1 cellular context compared by ENCODE assay signal in the genomic region with DNA sequence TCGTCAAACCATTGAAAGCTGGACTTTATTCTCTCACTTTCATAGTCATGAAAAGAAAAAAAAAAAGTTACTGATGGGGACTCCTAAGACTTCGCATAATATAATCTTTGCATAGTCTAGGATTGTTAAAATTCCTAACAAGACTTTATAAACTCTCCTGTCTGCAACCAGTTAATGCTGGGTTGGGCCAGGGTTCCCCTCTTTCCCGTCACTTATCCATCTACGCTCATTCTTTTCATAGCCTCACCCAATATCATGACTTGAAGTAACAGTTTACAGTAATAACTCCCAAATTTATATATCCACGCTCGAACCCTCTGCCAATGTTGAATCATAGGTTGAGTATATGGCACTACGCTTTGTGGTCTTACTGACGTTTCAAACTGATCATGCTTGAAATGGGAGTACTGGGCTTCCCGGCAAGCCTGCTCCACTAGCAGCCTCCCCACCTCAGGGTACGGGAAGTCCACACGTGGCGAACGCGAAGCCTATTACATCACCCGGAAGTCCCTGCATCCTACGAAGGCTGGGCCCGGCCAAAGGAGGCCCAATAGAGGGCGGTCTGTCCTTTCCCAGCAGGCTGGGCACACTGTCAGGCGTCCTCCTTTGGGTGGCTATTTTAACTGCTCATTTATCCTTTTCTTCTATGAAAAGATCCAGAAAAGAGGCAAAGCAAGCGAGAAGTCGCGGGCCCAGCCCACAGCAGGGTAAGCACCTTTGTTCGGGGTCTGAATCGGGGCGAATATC.
TF ChIP-seq lines count a peak whose summit lies in the region.

No MANE protein-coding gene starts in this region.

TF ChIP-seq in HepG2, 621 proteins besides CTCF, POLR2A, EP300 and RAD21 (continued from another document and continues in another):
- TF ChIP-seq KDM4B (CRISPR knock-in tag; IDR thresholded peaks at IDR 0.05) (no peak), MATR3 (CRISPR knock-in tag; IDR thresholded peaks at IDR 0.05) (no peak), ZNF18 (CRISPR knock-in tag; IDR thresholded peaks at IDR 0.05; ENCODE audit: insufficient replicate concordance) (peak; percentile 79), GATAD2A (CRISPR knock-in tag; IDR thresholded peaks at IDR 0.05) (peak; percentile 82; the same call in 1 of the 2 replicates), ZNF292 (CRISPR knock-in tag; IDR thresholded peaks at IDR 0.05; ENCODE audit: borderline replicate concordance, low read depth) (no peak; the same call in 1 of the 2 replicates), ZNF382 (CRISPR knock-in tag; IDR thresholded peaks at IDR 0.05; ENCODE audit: borderline replicate concordance) (no peak), HNF1B (CRISPR knock-in tag; IDR thresholded peaks at IDR 0.05) (peak; percentile 74), ETV6 (CRISPR knock-in tag; conservative IDR thresholded peaks at IDR 0.05) (0 out of 2 replicates have a peak, but pooled peaks have one; percentile 76), YY1 (IDR thresholded peaks at IDR 0.05; ENCODE audit: insufficient read depth, insufficient replicate concordance, low read depth, low read length) (no peak), ZNF496 (CRISPR knock-in tag; IDR thresholded peaks at IDR 0.05; ENCODE audit: insufficient replicate concordance) (no peak), PATZ1 (CRISPR knock-in tag; IDR thresholded peaks at IDR 0.05) (peak; percentile 81), ZNF510 (CRISPR knock-in tag; IDR thresholded peaks at IDR 0.05; ENCODE audit: low read depth) (peak; percentile 62; the same call in 1 of the 2 replicates), KDM5B (CRISPR knock-in tag; IDR thresholded peaks at IDR 0.05; ENCODE audit: borderline replicate concordance) (peak; percentile 47), THYN1 (CRISPR knock-in tag; IDR thresholded peaks at IDR 0.05; ENCODE audit: borderline replicate concordance, low read depth) (no peak), ZNF251 (CRISPR knock-in tag; IDR thresholded peaks at IDR 0.05) (no peak), ZNF264 (CRISPR knock-in tag; IDR thresholded peaks at IDR 0.05) (peak; percentile 86), ZNF678 (CRISPR knock-in tag; IDR thresholded peaks at IDR 0.05) (no peak), MYC (CRISPR knock-in tag; IDR thresholded peaks at IDR 0.05; ENCODE audit: borderline replicate concordance) (peak; percentile 99), SP2 (CRISPR knock-in tag; IDR thresholded peaks at IDR 0.05) (no peak), GMEB1 (CRISPR knock-in tag; IDR thresholded peaks at IDR 0.05; ENCODE audit: borderline replicate concordance) (no peak), ZNF276 (CRISPR knock-in tag; IDR thresholded peaks at IDR 0.05; ENCODE audit: low read depth) (no peak), ZNF883 (CRISPR knock-in tag; IDR thresholded peaks at IDR 0.05; ENCODE audit: not compliant biosample characterization) (no peak), PAWR (CRISPR knock-in tag; IDR thresholded peaks at IDR 0.05; ENCODE audit: borderline replicate concordance) (no peak), CERS6 (CRISPR knock-in tag; IDR thresholded peaks at IDR 0.05) (no peak), ETV5 (CRISPR knock-in tag; IDR thresholded peaks at IDR 0.05; ENCODE audit: borderline replicate concordance) (peak; percentile 94)
- TF ChIP-seq, protein P1, sequence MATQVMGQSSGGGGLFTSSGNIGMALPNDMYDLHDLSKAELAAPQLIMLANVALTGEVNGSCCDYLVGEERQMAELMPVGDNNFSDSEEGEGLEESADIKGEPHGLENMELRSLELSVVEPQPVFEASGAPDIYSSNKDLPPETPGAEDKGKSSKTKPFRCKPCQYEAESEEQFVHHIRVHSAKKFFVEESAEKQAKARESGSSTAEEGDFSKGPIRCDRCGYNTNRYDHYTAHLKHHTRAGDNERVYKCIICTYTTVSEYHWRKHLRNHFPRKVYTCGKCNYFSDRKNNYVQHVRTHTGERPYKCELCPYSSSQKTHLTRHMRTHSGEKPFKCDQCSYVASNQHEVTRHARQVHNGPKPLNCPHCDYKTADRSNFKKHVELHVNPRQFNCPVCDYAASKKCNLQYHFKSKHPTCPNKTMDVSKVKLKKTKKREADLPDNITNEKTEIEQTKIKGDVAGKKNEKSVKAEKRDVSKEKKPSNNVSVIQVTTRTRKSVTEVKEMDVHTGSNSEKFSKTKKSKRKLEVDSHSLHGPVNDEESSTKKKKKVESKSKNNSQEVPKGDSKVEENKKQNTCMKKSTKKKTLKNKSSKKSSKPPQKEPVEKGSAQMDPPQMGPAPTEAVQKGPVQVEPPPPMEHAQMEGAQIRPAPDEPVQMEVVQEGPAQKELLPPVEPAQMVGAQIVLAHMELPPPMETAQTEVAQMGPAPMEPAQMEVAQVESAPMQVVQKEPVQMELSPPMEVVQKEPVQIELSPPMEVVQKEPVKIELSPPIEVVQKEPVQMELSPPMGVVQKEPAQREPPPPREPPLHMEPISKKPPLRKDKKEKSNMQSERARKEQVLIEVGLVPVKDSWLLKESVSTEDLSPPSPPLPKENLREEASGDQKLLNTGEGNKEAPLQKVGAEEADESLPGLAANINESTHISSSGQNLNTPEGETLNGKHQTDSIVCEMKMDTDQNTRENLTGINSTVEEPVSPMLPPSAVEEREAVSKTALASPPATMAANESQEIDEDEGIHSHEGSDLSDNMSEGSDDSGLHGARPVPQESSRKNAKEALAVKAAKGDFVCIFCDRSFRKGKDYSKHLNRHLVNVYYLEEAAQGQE (IDR thresholded peaks at IDR 0.05; ENCODE audit: borderline replicate concordance in 1 of 2, low read depth in 1 of 2, low read length in 2 of 2): peak in 1 of 2 experiments; percentile 32; a peak in 2 of 4 replicates
- TF ChIP-seq, protein P2, sequence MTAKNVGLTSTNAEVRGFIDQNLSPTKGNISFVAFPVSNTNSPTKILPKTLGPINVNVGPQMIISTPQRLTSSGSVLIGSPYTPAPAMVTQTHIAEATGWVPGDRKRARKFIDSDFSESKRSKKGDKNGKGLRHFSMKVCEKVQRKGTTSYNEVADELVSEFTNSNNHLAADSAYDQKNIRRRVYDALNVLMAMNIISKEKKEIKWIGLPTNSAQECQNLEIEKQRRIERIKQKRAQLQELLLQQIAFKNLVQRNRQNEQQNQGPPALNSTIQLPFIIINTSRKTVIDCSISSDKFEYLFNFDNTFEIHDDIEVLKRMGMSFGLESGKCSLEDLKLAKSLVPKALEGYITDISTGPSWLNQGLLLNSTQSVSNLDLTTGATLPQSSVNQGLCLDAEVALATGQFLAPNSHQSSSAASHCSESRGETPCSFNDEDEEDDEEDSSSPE (CRISPR knock-in tag; IDR thresholded peaks at IDR 0.05): peak; percentile 77
- TF ChIP-seq, protein P3, sequence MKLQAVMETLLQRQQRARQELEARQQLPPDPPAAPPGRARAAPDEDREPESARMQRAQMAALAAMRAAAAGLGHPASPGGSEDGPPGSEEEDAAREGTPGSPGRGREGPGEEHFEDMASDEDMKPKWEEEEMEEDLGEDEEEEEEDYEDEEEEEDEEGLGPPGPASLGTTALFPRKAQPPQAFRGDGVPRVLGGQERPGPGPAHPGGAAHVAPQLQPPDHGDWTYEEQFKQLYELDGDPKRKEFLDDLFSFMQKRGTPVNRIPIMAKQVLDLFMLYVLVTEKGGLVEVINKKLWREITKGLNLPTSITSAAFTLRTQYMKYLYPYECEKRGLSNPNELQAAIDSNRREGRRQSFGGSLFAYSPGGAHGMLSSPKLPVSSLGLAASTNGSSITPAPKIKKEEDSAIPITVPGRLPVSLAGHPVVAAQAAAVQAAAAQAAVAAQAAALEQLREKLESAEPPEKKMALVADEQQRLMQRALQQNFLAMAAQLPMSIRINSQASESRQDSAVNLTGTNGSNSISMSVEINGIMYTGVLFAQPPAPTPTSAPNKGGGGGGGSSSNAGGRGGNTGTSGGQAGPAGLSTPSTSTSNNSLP (IDR thresholded peaks at IDR 0.05; ENCODE audit: low read depth, low read length): peak; percentile 37; the same call in 1 of the 2 replicates
- TF ChIP-seq, protein P4, sequence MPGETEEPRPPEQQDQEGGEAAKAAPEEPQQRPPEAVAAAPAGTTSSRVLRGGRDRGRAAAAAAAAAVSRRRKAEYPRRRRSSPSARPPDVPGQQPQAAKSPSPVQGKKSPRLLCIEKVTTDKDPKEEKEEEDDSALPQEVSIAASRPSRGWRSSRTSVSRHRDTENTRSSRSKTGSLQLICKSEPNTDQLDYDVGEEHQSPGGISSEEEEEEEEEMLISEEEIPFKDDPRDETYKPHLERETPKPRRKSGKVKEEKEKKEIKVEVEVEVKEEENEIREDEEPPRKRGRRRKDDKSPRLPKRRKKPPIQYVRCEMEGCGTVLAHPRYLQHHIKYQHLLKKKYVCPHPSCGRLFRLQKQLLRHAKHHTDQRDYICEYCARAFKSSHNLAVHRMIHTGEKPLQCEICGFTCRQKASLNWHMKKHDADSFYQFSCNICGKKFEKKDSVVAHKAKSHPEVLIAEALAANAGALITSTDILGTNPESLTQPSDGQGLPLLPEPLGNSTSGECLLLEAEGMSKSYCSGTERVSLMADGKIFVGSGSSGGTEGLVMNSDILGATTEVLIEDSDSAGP (CRISPR knock-in tag; IDR thresholded peaks at IDR 0.05; ENCODE audit: borderline replicate concordance): no peak; the same call in 1 of the 2 replicates
